ENCODE assay signal across 1 cellular context in the genomic region with DNA sequence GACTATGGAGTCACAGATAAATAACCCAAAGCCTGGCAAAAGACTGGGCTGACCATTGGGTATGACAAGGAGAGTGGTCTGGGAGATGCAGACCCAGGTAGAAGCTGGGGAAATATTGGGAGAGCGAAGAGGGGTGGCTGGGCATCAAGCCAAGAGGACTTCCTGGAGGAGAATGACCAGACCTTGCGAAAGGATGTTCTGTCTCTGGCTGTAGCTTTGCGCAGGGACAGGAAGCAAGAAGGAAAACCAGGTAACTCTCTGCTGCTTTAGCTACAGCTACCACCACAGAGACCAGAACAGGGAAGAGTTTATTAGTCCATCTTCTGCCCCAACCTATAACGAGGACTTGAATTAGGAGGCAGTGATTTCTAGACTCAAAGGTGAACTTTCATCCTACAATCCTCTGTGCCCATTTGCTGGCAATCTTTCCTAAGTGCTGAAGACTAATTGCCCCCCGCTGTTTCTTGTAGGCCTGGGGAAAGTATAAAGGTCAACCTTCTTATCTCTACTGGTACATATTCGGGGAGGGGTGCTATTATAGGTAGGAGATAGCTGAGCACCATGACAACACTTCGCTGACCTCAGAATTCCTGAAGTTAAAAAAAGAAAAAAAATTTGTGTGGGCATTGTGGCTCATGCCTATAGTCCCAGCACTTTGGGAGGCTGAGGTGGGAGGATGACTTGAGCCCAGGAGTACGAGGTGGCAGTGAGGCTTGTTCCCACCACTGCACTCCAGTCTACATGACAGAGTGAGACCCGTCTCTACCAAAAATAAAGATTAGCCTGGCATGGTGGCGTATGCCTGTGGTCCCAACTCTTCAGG.
TF ChIP-seq lines count a peak whose summit lies in the region.

No MANE protein-coding gene starts in this region.

TF ChIP-seq in HepG2, 621 proteins besides CTCF, POLR2A, EP300 and RAD21 (continued from another document and continues in another):
- TF ChIP-seq, protein P1, sequence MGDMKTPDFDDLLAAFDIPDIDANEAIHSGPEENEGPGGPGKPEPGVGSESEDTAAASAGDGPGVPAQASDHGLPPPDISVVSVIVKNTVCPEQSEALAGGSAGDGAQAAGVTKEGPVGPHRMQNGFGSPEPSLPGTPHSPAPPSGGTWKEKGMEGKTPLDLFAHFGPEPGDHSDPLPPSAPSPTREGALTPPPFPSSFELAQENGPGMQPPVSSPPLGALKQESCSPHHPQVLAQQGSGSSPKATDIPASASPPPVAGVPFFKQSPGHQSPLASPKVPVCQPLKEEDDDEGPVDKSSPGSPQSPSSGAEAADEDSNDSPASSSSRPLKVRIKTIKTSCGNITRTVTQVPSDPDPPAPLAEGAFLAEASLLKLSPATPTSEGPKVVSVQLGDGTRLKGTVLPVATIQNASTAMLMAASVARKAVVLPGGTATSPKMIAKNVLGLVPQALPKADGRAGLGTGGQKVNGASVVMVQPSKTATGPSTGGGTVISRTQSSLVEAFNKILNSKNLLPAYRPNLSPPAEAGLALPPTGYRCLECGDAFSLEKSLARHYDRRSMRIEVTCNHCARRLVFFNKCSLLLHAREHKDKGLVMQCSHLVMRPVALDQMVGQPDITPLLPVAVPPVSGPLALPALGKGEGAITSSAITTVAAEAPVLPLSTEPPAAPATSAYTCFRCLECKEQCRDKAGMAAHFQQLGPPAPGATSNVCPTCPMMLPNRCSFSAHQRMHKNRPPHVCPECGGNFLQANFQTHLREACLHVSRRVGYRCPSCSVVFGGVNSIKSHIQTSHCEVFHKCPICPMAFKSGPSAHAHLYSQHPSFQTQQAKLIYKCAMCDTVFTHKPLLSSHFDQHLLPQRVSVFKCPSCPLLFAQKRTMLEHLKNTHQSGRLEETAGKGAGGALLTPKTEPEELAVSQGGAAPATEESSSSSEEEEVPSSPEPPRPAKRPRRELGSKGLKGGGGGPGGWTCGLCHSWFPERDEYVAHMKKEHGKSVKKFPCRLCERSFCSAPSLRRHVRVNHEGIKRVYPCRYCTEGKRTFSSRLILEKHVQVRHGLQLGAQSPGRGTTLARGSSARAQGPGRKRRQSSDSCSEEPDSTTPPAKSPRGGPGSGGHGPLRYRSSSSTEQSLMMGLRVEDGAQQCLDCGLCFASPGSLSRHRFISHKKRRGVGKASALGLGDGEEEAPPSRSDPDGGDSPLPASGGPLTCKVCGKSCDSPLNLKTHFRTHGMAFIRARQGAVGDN (CRISPR knock-in tag; IDR thresholded peaks at IDR 0.05), result no peak
- TF ChIP-seq ZNF598 (CRISPR knock-in tag; IDR thresholded peaks at IDR 0.05; ENCODE audit: borderline replicate concordance) (no peak), SP140L (CRISPR knock-in tag; IDR thresholded peaks at IDR 0.05; ENCODE audit: borderline replicate concordance) (no peak), ZNF225 (CRISPR knock-in tag; IDR thresholded peaks at IDR 0.05) (no peak), ZNF777 (CRISPR knock-in tag; IDR thresholded peaks at IDR 0.05) (no peak), ZNF484 (CRISPR knock-in tag; IDR thresholded peaks at IDR 0.05; ENCODE audit: borderline replicate concordance, low read depth) (no peak), KDM5B (CRISPR knock-in tag; IDR thresholded peaks at IDR 0.05; ENCODE audit: borderline replicate concordance) (peak; percentile 48; the same call in 1 of the 2 replicates), ELF4 (CRISPR knock-in tag; IDR thresholded peaks at IDR 0.05; ENCODE audit: borderline replicate concordance) (no peak), EED (CRISPR knock-in tag; IDR thresholded peaks at IDR 0.05) (no peak), MATR3 (CRISPR knock-in tag; IDR thresholded peaks at IDR 0.05) (no peak), ZNF501 (CRISPR knock-in tag; IDR thresholded peaks at IDR 0.05) (no peak), GFI1 (CRISPR knock-in tag; IDR thresholded peaks at IDR 0.05; ENCODE audit: borderline replicate concordance) (peak; percentile 97), MED1 (CRISPR knock-in tag; IDR thresholded peaks at IDR 0.05) (no peak), ZSCAN30 (CRISPR knock-in tag; IDR thresholded peaks at IDR 0.05) (no peak), TBP (CRISPR knock-in tag; IDR thresholded peaks at IDR 0.05) (no peak), ZNF33A (CRISPR knock-in tag; IDR thresholded peaks at IDR 0.05; ENCODE audit: borderline replicate concordance) (no peak), XBP1 (CRISPR knock-in tag; IDR thresholded peaks at IDR 0.05) (no peak), ZNF230 (CRISPR knock-in tag; IDR thresholded peaks at IDR 0.05) (no peak), HMG20B (CRISPR knock-in tag; conservative IDR thresholded peaks at IDR 0.05) (peak; percentile 22; the same call in 1 of the 2 replicates), EHMT2 (IDR thresholded peaks at IDR 0.05; ENCODE audit: borderline replicate concordance, low read depth, low read length) (no peak), SNAI1 (CRISPR knock-in tag; IDR thresholded peaks at IDR 0.05; ENCODE audit: borderline replicate concordance) (no peak), EZH2 (conservative IDR thresholded peaks at IDR 0.05; ENCODE audit: low read depth, low read length) (no peak), SALL1 (CRISPR knock-in tag; IDR thresholded peaks at IDR 0.05) (no peak), FOXK2 (IDR thresholded peaks at IDR 0.05) (no peak), GTF3A (CRISPR knock-in tag; conservative IDR thresholded peaks at IDR 0.05) (no peak), ZFP36L1 (CRISPR knock-in tag; IDR thresholded peaks at IDR 0.05) (no peak), DMAP1 (CRISPR knock-in tag; IDR thresholded peaks at IDR 0.05) (no peak), SIN3B (IDR thresholded peaks at IDR 0.05; ENCODE audit: low read length) (no peak), RAD51 (IDR thresholded peaks at IDR 0.05; ENCODE audit: borderline replicate concordance) (no peak), FOXA1 (IDR thresholded peaks at IDR 0.05) (no peak), FOXA1 (CRISPR knock-in tag; IDR thresholded peaks at IDR 0.05) (no peak), NR2F6 (IDR thresholded peaks at IDR 0.05) (peak; percentile 72), NR2F6 (CRISPR knock-in tag; IDR thresholded peaks at IDR 0.05) (no peak), ARID5B (CRISPR knock-in tag; IDR thresholded peaks at IDR 0.05) (no peak), CBFB (CRISPR knock-in tag; IDR thresholded peaks at IDR 0.05) (no peak), RFXAP (CRISPR knock-in tag; IDR thresholded peaks at IDR 0.05; ENCODE audit: borderline replicate concordance) (no peak), ADNP (CRISPR knock-in tag; IDR thresholded peaks at IDR 0.05) (no peak), FLYWCH1 (CRISPR knock-in tag; IDR thresholded peaks at IDR 0.05) (no peak)
- TF ChIP-seq, protein P2, sequence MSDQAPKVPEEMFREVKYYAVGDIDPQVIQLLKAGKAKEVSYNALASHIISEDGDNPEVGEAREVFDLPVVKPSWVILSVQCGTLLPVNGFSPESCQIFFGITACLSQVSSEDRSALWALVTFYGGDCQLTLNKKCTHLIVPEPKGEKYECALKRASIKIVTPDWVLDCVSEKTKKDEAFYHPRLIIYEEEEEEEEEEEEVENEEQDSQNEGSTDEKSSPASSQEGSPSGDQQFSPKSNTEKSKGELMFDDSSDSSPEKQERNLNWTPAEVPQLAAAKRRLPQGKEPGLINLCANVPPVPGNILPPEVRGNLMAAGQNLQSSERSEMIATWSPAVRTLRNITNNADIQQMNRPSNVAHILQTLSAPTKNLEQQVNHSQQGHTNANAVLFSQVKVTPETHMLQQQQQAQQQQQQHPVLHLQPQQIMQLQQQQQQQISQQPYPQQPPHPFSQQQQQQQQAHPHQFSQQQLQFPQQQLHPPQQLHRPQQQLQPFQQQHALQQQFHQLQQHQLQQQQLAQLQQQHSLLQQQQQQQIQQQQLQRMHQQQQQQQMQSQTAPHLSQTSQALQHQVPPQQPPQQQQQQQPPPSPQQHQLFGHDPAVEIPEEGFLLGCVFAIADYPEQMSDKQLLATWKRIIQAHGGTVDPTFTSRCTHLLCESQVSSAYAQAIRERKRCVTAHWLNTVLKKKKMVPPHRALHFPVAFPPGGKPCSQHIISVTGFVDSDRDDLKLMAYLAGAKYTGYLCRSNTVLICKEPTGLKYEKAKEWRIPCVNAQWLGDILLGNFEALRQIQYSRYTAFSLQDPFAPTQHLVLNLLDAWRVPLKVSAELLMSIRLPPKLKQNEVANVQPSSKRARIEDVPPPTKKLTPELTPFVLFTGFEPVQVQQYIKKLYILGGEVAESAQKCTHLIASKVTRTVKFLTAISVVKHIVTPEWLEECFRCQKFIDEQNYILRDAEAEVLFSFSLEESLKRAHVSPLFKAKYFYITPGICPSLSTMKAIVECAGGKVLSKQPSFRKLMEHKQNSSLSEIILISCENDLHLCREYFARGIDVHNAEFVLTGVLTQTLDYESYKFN (CRISPR knock-in tag; conservative IDR thresholded peaks at IDR 0.05), result peak; percentile 70
- TF ChIP-seq, protein P3, sequence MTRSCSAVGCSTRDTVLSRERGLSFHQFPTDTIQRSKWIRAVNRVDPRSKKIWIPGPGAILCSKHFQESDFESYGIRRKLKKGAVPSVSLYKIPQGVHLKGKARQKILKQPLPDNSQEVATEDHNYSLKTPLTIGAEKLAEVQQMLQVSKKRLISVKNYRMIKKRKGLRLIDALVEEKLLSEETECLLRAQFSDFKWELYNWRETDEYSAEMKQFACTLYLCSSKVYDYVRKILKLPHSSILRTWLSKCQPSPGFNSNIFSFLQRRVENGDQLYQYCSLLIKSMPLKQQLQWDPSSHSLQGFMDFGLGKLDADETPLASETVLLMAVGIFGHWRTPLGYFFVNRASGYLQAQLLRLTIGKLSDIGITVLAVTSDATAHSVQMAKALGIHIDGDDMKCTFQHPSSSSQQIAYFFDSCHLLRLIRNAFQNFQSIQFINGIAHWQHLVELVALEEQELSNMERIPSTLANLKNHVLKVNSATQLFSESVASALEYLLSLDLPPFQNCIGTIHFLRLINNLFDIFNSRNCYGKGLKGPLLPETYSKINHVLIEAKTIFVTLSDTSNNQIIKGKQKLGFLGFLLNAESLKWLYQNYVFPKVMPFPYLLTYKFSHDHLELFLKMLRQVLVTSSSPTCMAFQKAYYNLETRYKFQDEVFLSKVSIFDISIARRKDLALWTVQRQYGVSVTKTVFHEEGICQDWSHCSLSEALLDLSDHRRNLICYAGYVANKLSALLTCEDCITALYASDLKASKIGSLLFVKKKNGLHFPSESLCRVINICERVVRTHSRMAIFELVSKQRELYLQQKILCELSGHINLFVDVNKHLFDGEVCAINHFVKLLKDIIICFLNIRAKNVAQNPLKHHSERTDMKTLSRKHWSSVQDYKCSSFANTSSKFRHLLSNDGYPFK (CRISPR knock-in tag; IDR thresholded peaks at IDR 0.05; ENCODE audit: borderline replicate concordance), result no peak
- TF ChIP-seq, protein P4, sequence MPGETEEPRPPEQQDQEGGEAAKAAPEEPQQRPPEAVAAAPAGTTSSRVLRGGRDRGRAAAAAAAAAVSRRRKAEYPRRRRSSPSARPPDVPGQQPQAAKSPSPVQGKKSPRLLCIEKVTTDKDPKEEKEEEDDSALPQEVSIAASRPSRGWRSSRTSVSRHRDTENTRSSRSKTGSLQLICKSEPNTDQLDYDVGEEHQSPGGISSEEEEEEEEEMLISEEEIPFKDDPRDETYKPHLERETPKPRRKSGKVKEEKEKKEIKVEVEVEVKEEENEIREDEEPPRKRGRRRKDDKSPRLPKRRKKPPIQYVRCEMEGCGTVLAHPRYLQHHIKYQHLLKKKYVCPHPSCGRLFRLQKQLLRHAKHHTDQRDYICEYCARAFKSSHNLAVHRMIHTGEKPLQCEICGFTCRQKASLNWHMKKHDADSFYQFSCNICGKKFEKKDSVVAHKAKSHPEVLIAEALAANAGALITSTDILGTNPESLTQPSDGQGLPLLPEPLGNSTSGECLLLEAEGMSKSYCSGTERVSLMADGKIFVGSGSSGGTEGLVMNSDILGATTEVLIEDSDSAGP (CRISPR knock-in tag; IDR thresholded peaks at IDR 0.05; ENCODE audit: borderline replicate concordance), result no peak
- TF ChIP-seq, protein P5, sequence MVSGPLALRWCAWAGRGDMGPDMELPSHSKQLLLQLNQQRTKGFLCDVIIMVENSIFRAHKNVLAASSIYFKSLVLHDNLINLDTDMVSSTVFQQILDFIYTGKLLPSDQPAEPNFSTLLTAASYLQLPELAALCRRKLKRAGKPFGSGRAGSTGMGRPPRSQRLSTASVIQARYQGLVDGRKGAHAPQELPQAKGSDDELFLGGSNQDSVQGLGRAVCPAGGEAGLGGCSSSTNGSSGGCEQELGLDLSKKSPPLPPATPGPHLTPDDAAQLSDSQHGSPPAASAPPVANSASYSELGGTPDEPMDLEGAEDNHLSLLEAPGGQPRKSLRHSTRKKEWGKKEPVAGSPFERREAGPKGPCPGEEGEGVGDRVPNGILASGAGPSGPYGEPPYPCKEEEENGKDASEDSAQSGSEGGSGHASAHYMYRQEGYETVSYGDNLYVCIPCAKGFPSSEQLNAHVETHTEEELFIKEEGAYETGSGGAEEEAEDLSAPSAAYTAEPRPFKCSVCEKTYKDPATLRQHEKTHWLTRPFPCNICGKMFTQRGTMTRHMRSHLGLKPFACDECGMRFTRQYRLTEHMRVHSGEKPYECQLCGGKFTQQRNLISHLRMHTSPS (CRISPR knock-in tag; IDR thresholded peaks at IDR 0.05; ENCODE audit: low read depth), result peak; percentile 49
- TF ChIP-seq, protein P6, sequence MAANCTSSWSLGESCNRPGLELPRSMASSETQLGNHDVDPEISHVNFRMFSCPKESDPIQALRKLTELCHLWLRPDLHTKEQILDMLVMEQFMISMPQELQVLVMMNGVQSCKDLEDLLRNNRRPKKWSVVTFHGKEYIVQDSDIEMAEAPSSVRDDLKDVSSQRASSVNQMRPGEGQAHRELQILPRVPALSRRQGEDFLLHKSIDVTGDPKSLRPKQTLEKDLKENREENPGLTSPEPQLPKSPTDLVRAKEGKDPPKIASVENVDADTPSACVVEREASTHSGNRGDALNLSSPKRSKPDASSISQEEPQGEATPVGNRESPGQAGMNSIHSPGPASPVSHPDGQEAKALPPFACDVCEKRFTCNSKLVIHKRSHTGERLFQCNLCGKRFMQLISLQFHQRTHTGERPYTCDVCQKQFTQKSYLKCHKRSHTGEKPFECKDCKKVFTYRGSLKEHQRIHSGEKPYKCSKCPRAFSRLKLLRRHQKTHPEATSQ (CRISPR knock-in tag; IDR thresholded peaks at IDR 0.05; ENCODE audit: borderline replicate concordance), result peak; percentile 95; the same call in 1 of the 2 replicates
